ENCODE assay signal across 8 cellular contexts in the genomic region with DNA sequence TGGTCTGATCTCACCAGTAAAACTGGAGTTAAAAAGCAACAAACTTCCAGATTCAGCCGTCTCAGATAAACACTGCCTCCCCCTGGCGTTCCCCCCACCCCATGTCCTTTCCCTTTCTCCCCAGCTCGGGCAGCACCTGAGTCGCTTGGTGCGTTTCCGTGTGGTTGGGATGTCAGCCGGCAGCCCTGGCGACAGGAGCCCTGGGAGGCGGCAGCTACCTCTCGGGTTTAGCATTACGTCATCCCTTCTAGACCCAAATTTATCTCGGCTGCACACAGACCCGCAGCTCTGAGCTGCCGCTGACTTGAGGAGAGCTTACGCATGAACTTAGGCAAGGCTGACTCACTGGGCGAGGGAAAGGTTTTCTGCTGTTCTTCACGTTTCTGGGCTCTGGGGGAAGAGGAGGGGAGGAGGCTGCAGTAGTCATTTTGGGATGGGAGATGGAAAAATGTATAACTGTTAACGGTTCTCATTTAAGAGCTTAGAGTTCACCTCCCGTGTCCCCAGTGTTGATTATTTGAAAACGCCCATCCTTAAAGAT. TPM values are rescaled to one million over a fixed set of nuclear protein-coding genes. Genes with fewer than 3 reads are reported as not detected.
DNase-seq lines count a peak whose midpoint lies in the region; ATAC-seq and TF ChIP-seq lines count a peak whose summit lies in the region.

No MANE protein-coding gene starts in this region.

- BruUV-seq in PC-3 (replicated peaks; lab: Mats Ljungman, UMichigan), result no TSS peak

- intact Hi-C loops in left ventricle myocardium superior (cut with micrococcal nuclease) (no loop called here), psoas muscle (cut with DNase I) (no loop called here), PC-3 (cut with micrococcal nuclease) (no loop called here)

- H3K36me3 ChIP-seq in psoas muscle (ENCODE audit: insufficient read depth in 1 of 2, low read depth in 1 of 2) (no peaks in the 10 kb centered on the region), PC-3 (ENCODE audit: low read depth, low read length) (no peaks in the 10 kb centered on the region)

- H3K4me3 ChIP-seq in psoas muscle, result peak overlapping the region; percentile 52
- no peak overlapping the region for H3K4me3 ChIP-seq in PC-3 (ENCODE audit: low read length)

- POLR2A ChIA-PET in PC-3 (lab: Charles Lee; ENCODE audit: unreplicated experiment), result no interaction called here

- 1 to 11% (median 6%) methylated on average over 20 of the region's 20 CpGs for WGBS in psoas muscle, 3 donors

- H3F3A ChIP-seq in PC-3 (ENCODE audit: low read length, unreplicated experiment), result no peaks in the 10 kb centered on the region

- no peaks in the 10 kb centered on the region for H3K79me2 ChIP-seq in PC-3 (ENCODE audit: low read length)

- no peak overlapping the region for H2AFZ ChIP-seq in PC-3 (ENCODE audit: low read length)

- DNase-seq in DMS79 treated with DMSO at 0.1 percent for 48 hours (lab: John Stamatoyannopoulos, UW) (peak; percentile 67), HuH-7.5 (ENCODE audit: low spot score) (peak; percentile 51), T follicular helper cell (ENCODE audit: low read depth) (peak; percentile 73), amniotic epithelial cell (ENCODE audit: low read depth) (peak; percentile 88), left ventricle myocardium superior (peak; percentile 86), psoas muscle (peak; percentile 79 to 87), PC-3 (no peak)

- H3K9me3 ChIP-seq in psoas muscle (no peaks in the 10 kb centered on the region), PC-3 (ENCODE audit: low read length) (no peaks in the 10 kb centered on the region)

- no peaks in the 10 kb centered on the region for H3K9me2 ChIP-seq in PC-3 (replicated peaks; ENCODE audit: low read length)

- TF ChIP-seq CTCF in psoas muscle (IDR thresholded peaks at IDR 0.05) (peak; percentile 21), PC-3 (conservative IDR thresholded peaks at IDR 0.05; ENCODE audit: low read depth, low read length) (no peak)

- H3K27me3 ChIP-seq in psoas muscle (ENCODE audit: insufficient read depth in 3 of 3, low read length in 2 of 3) (no peaks in the 10 kb centered on the region), PC-3 (ENCODE audit: low read length) (no peaks in the 10 kb centered on the region)

- CTCF ChIA-PET in PC-3 (lab: Charles Lee), result no interaction called here

- H3K4me1 ChIP-seq in psoas muscle (peaks cover 26% of the 10 kb centered on the region), PC-3 (ENCODE audit: insufficient read depth, low read length) (no peaks in the 10 kb centered on the region)

- ATAC-seq in GM21576 (IDR thresholded peaks at IDR 0.05; ENCODE audit: unreplicated experiment) (peak; percentile 50), left ventricle myocardium superior (peak; percentile 63), psoas muscle (peak; percentile 60 to 71 (median 70)), PC-3 (no peak)

- H4K20me1 ChIP-seq in PC-3 (ENCODE audit: low read length), result no peaks in the 10 kb centered on the region

- H3K27ac ChIP-seq in psoas muscle (peak overlapping the region; percentile 77), PC-3 (ENCODE audit: low read length) (no peak overlapping the region)

- H3K4me2 ChIP-seq in PC-3 (ENCODE audit: low read length), result no peak overlapping the region

- H3K9ac ChIP-seq in PC-3 (ENCODE audit: low read length), result no peak overlapping the region

RNA-seq across cellular contexts. Expression of gene MXI1, which starts 14.4 kb away (rescaled TPM):
- total RNA-seq in left ventricle myocardium superior (79.8 TPM), psoas muscle (10 to 100 TPM; 20.5 to 50.3 (median 34.8) TPM), PC-3 (2014; rRNA removed) (15.6 and 18.0 TPM in 2 replicates)
- 10 to 100 TPM in 2 of 3 donors, 1 to 10 TPM in 1; 5.5 to 33.3 (median 27.1) TPM for polyA plus RNA-seq in psoas muscle
